In the genomic region with DNA sequence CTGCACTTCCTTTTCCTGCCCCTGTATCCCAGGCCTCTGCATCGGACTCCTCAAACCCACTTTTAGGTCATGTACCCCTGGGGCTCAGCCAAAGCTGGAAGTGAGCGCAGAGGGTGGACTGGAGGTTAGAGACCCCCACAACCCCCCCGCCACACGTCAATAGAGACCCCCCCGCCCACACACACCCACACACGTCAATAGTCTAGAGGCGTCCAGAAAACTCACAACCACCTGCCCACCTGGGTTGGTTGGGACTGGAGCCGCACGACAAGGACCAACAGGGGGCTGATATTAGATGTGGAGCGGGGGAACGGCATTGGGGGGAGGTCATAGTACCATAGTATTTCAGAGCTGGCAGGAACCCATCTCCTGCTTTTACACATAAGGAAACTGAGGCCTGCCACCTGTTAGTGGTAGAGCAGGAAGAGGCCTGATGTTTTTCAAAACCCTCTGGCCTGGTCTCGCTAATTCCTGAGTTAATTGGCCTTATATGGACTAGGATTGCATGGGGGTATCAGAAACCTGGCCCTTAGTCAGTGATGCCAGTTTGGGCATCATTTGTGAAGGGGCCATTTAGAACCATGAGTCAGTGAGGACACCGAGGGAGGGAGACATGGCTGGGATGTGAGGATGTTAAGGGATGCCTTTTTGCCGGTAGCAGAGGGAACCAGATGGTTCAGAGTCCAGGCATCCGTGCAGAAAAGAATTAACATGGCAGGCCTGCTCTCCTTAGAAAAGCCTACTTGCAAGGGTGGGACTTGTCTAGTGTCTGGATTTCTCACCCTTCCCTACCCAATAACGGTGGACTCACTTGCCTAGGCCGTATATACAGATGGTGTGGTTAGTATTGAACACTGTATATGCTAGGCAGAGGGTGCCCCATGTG, we compare ENCODE assay signal across 9 cellular contexts. TPM values are rescaled to one million over a fixed set of nuclear protein-coding genes. Genes with fewer than 3 reads are reported as not detected.
DNase-seq lines count a peak whose midpoint lies in the region; ATAC-seq and TF ChIP-seq lines count a peak whose summit lies in the region.
"Had no signal": no experiment of that assay in that cellular context is flagged by ENCODE, and none has a peak within 500 bp of the region (broad histone marks: within the 10 kb centered on the region; RNA-seq: fewer than 3 reads in every experiment).

No MANE protein-coding gene starts in this region.

- TF ChIP-seq POLR2A in gastrocnemius medialis (IDR thresholded peaks at IDR 0.05), result no peak

- H3K4me3 ChIP-seq in GM12864 (ENCODE audit: low read depth, low read length), result peak overlapping the region; percentile 78
- H3K4me3 ChIP-seq in fibroblast of mammary gland (ENCODE audit: control insufficient read depth, low read depth, low read length), result peak overlapping the region; percentile 75
- H3K4me3 ChIP-seq in gastrocnemius medialis, result peak overlapping the region; percentile 66 to 76 (median 68)

- H3K4me1 ChIP-seq in gastrocnemius medialis, result peaks cover 7 to 13% of the 10 kb centered on the region in 2 donors

- H3K27ac ChIP-seq in RWPE1 (peak overlapping the region; percentile 71), gastrocnemius medialis (peak overlapping the region; percentile 73 to 83 (median 78))

- no peaks in the 10 kb centered on the region for H3K36me3 ChIP-seq in gastrocnemius medialis

- in situ Hi-C loops in gastrocnemius medialis (cut with MboI; ENCODE audit: low sequenced_read_pairs in 4 of 4), result loop anchor here in 1 of 4 donors (25.0 kb wide), 1 partner anchor 747 kb away; a partner anchor contains a TSS

- intact Hi-C loops in gastrocnemius medialis (cut with DNase I; ENCODE audit: low total_unique reads), result loop anchor here (2.0 to 10.0 kb wide), 2 partner anchors 23 to 399 kb away; a partner anchor contains a TSS

- no peaks in the 10 kb centered on the region for H3K9me3 ChIP-seq in gastrocnemius medialis

- DNase-seq in GM12864 (ENCODE audit: low read depth), result no peak
- no peak for DNase-seq in RWPE1 (ENCODE audit: low spot score)
- DNase-seq in fibroblast of mammary gland (ENCODE audit: low read depth), result no peak
- peak in 1 of 2 donors; percentile 18 for DNase-seq in gastrocnemius medialis
- DNase-seq in COLO668 (lab: John Stamatoyannopoulos, UW; ENCODE audit: unreplicated experiment), result no peak
- no peak for DNase-seq in GOT3 (lab: John Stamatoyannopoulos, UW)
- no peak for DNase-seq in activated effector memory CD4-positive, alpha-beta T cell treated with Interleukin-2 at 50 U/mL for 16 hours
- DNase-seq: NCI-H1436 had no signal

- TF ChIP-seq CTCF in GM12864 (IDR thresholded peaks at IDR 0.05; ENCODE audit: low read depth, low read length, missing control alignments) (no peak), RWPE1 (conservative IDR thresholded peaks at IDR 0.05; ENCODE audit: low read depth) (no peak), fibroblast of mammary gland (conservative IDR thresholded peaks at IDR 0.05; ENCODE audit: control insufficient read depth, insufficient read depth, low read depth, low read length) (no peak), gastrocnemius medialis (IDR thresholded peaks at IDR 0.05 in 4 of 5, conservative IDR thresholded peaks at IDR 0.05 in 1 of 5) (no peak)

- CTCF ChIA-PET in RWPE1 (lab: Yijun Ruan, JAX), result interaction anchor here (1.3 kb wide), 1 partner anchor 363 kb away, joined by 4 read pairs; no protein-coding TSS in a partner anchor

- POLR2A ChIA-PET in RWPE1 (lab: Yijun Ruan, JAX; ENCODE audit: low non-redundant PET), result no interaction called here

- H3K27me3 ChIP-seq in gastrocnemius medialis, result no peaks in the 10 kb centered on the region

- ATAC-seq in gastrocnemius medialis (no peak), HG02852 (IDR thresholded peaks at IDR 0.05; ENCODE audit: unreplicated experiment) (no peak)

RNA-seq across cellular contexts. Expression of a gene that starts 1.1 kb away (rescaled TPM):
- 100 to 1,000 TPM in 2 of 4 donors, 10 to 100 TPM in 2; 74.8 to 149 (median 112) TPM for total RNA-seq in gastrocnemius medialis

RNA-seq across cellular contexts. Expression of a gene that starts 19.1 kb away (rescaled TPM):
- 1 to 10 TPM; 1.4 to 3.8 (median 2.5) TPM for total RNA-seq in gastrocnemius medialis
